8 cellular contexts compared by ENCODE assay signal in the genomic region with DNA sequence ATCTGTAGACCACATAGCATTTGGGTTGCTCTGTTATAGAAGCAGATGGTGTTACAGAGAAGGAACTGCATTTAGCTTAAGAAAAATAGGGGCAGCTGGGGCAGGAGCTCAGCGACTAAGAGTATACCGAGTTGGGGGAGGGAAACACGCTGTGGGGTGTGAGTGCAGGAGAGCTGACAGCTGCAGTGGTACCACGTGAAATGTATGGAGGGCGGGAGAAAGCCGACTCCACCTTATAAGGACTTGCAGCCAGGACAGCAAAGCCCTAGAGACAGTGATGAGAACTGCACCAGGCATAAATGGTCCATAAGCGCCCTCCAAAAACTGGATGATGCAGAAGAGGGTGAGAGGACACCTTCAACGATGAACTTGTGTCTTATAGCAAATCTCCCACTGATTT.
DNase-seq lines count a peak whose midpoint lies in the region; ATAC-seq and TF ChIP-seq lines count a peak whose summit lies in the region.

No MANE protein-coding gene starts in this region.

- H3K27me3 ChIP-seq in SJCRH30 (no peaks in the 10 kb centered on the region), subcutaneous abdominal adipose tissue (ENCODE audit: control insufficient read depth in 5 of 5, insufficient read depth in 4 of 5, low read length in 5 of 5) (no peaks in the 10 kb centered on the region)

- H3K9me3 ChIP-seq in SJCRH30 (replicated peaks) (no peaks in the 10 kb centered on the region), subcutaneous abdominal adipose tissue (ENCODE audit: control insufficient read depth in 5 of 5, low read length in 5 of 5) (no peaks in the 10 kb centered on the region)

- peak; percentile 46; the same call in 1 of the 2 replicates for TF ChIP-seq CTCF in GM12874 (IDR thresholded peaks at IDR 0.05; ENCODE audit: insufficient read depth, low read depth, low read length)

- H3K27ac ChIP-seq in SJCRH30 (peak overlapping the region; percentile 36), subcutaneous abdominal adipose tissue (ENCODE audit: low read depth, low read length) (peak overlapping the region; percentile 52)

- H3K4me1 ChIP-seq in SJCRH30, result peaks cover 34% of the 10 kb centered on the region
- H3K4me1 ChIP-seq in subcutaneous abdominal adipose tissue (ENCODE audit: control insufficient read depth in 5 of 5, insufficient read depth in 5 of 5, low read length in 5 of 5), result peaks cover 19 to 84% (median 74%) of the 10 kb centered on the region in 5 donors

- H3K4me3 ChIP-seq in Jurkat, Clone E6-1 (ENCODE audit: low read length), result no peak overlapping the region
- H3K4me3 ChIP-seq in SJCRH30 (no peak overlapping the region), subcutaneous abdominal adipose tissue (ENCODE audit: low read depth in 1 of 5, low read length in 5 of 5) (peak overlapping the region in 3 of 5 donors; percentile 4 to 25 (median 11))

- DNase-seq in Jurkat, Clone E6-1 (ENCODE audit: low read depth, low spot score), result peak; percentile 87
- DNase-seq in SJCRH30 (peak; percentile 94 to 96), Right ventricle myocardium superior (no peak), GF-D8 (lab: John Stamatoyannopoulos, UW) (no peak), KG1 (lab: John Stamatoyannopoulos, UW) (no peak)

- intact Hi-C loops in Right ventricle myocardium superior (cut with DNase I), result no loop called here

- ATAC-seq in GM21528 (IDR thresholded peaks at IDR 0.05; ENCODE audit: low FRiP score, unreplicated experiment) (peak; percentile 64), Right ventricle myocardium superior (ENCODE audit: poor library complexity) (peak; percentile 65)

- H3K9ac ChIP-seq in subcutaneous abdominal adipose tissue (ENCODE audit: low read length in 5 of 5), result no peak overlapping the region

- H3K36me3 ChIP-seq in SJCRH30 (no peaks in the 10 kb centered on the region), subcutaneous abdominal adipose tissue (ENCODE audit: control insufficient read depth in 5 of 5, insufficient read depth in 5 of 5, low read length in 5 of 5) (no peaks in the 10 kb centered on the region)

Comparison
In these comparisons a context has a peak if more than half of its experiments do, and no peak if none do; other contexts are left out.
1. DNase-seq: peak in Jurkat, Clone E6-1 (single experiment) and SJCRH30 (2 of 2); none in Right ventricle myocardium superior (single experiment), GF-D8 (single experiment) and KG1 (single experiment).
2. H3K4me3 ChIP-seq: peak in subcutaneous abdominal adipose tissue (3 of 5); none in Jurkat, Clone E6-1 (single experiment) and SJCRH30 (single experiment).